ENCODE assay signal across 17 cellular contexts in genomic region chr1:160360227-160360695, GRCh38. TPM values are rescaled to one million over a fixed set of nuclear protein-coding genes. Genes with fewer than 3 reads are reported as not detected.
DNase-seq lines count a peak whose midpoint lies in the region; ATAC-seq and TF ChIP-seq lines count a peak whose summit lies in the region.
"Had no signal": no experiment of that assay in that cellular context is flagged by ENCODE, and none has a peak within 500 bp of the region (broad histone marks: within the 10 kb centered on the region; RNA-seq: fewer than 3 reads in every experiment).

No MANE protein-coding gene starts in this region.

- no peak for TF ChIP-seq CTCF in cardiac muscle cell (IDR thresholded peaks at IDR 0.05; ENCODE audit: low read depth, low read length)
- TF ChIP-seq CTCF in WERI-Rb-1 (IDR thresholded peaks at IDR 0.05; ENCODE audit: low read depth, low read length) = no peak
- TF ChIP-seq CTCF in glutamatergic neuron (IDR thresholded peaks at IDR 0.05; ENCODE audit: partially characterized antibody, unreplicated experiment) = no peak
- no peak for TF ChIP-seq CTCF in mammary epithelial cell (conservative IDR thresholded peaks at IDR 0.05 in 1 of 2, IDR thresholded peaks at IDR 0.05 in 1 of 2; ENCODE audit: extremely low read depth in 1 of 2, insufficient read depth in 1 of 2, low read depth in 1 of 2, low read length in 2 of 2)

- no peaks in the 10 kb centered on the region for H3K9me3 ChIP-seq in cardiac muscle cell (ENCODE audit: low read depth)
- no peaks in the 10 kb centered on the region for H3K9me3 ChIP-seq in WERI-Rb-1 (ENCODE audit: severe bottlenecking)
- H3K9me3 ChIP-seq in mammary epithelial cell (replicated peaks; ENCODE audit: insufficient read depth, low read length) = no peaks in the 10 kb centered on the region
- H3K9me3 ChIP-seq: BE2C had no signal

- peaks cover 41% of the 10 kb centered on the region for H3K27me3 Mint-ChIP-seq in glutamatergic neuron (ENCODE audit: unreplicated experiment)
- H3K27me3 Mint-ChIP-seq: CD4-positive, alpha-beta memory T cell had no signal

- H3K36me3 Mint-ChIP-seq in glutamatergic neuron (ENCODE audit: unreplicated experiment) = peaks cover 14% of the 10 kb centered on the region
- H3K36me3 Mint-ChIP-seq in stimulated activated effector memory CD8-positive, alpha-beta T cell treated with anti-CD3 and anti-CD28 coated beads, Interleukin-12 subunit alpha, Interleukin-12 subunit beta, amount 100 ng/mL, for 72 hours = peaks cover 47% of the 10 kb centered on the region

- intact Hi-C loops in left ventricle myocardium superior (cut with micrococcal nuclease) (no loop called here), mammary epithelial cell (cut with micrococcal nuclease) (no loop called here)

- peaks cover 79% of the 10 kb centered on the region for H3K4me1 Mint-ChIP-seq in glutamatergic neuron (ENCODE audit: low read depth, unreplicated experiment)
- H3K4me1 Mint-ChIP-seq in stimulated activated effector memory CD8-positive, alpha-beta T cell treated with anti-CD3 and anti-CD28 coated beads, Interleukin-12 subunit alpha, Interleukin-12 subunit beta, amount 100 ng/mL, for 72 hours = peaks cover 13% of the 10 kb centered on the region

- no peaks in the 10 kb centered on the region for H4K20me1 ChIP-seq in mammary epithelial cell (ENCODE audit: insufficient read depth, low read length)

- H3K79me2 ChIP-seq in mammary epithelial cell (ENCODE audit: insufficient read depth, low read length) = no peaks in the 10 kb centered on the region

- H3K27me3 ChIP-seq in cardiac muscle cell (no peaks in the 10 kb centered on the region), WERI-Rb-1 (ENCODE audit: insufficient read depth, low read depth, severe bottlenecking) (no peaks in the 10 kb centered on the region), mammary epithelial cell (ENCODE audit: insufficient read depth, low read length) (no peaks in the 10 kb centered on the region)
- H3K27me3 ChIP-seq: BE2C had no signal

- no peak for DNase-seq in cardiac muscle cell (ENCODE audit: low read depth in 1 of 2, low spot score in 1 of 2)
- no peak for DNase-seq in left ventricle myocardium superior
- DNase-seq in WERI-Rb-1 = no peak
- DNase-seq in glutamatergic neuron = no peak
- no peak for DNase-seq in stimulated activated effector memory CD8-positive, alpha-beta T cell treated with anti-CD3 and anti-CD28 coated beads, Interleukin-12 subunit alpha, Interleukin-12 subunit beta, amount 100 ng/mL, for 72 hours (ENCODE audit: low spot score in 2 of 2)
- no peak for DNase-seq in SKM-1 treated with dmso at 0.1 percent for 144 hours (lab: John Stamatoyannopoulos, UW; ENCODE audit: unreplicated experiment)
- no peak for DNase-seq in mammary epithelial cell
- DNase-seq in NCI-H1105 (lab: John Stamatoyannopoulos, UW) = no peak
- DNase-seq: BE2C; CD4-positive, alpha-beta memory T cell; DMS53; KG1; NCI-H1436; NCI-H1930; NCI-H2171 treated with DMSO at 0.1 percent for 48 hours; NCI-H526 treated with DMSO at 0.1 percent for 48 hours had no signal

- H3K4me3 Mint-ChIP-seq in glutamatergic neuron (ENCODE audit: unreplicated experiment) = peak overlapping the region; percentile 97
- no peak overlapping the region for H3K4me3 Mint-ChIP-seq in stimulated activated effector memory CD8-positive, alpha-beta T cell treated with anti-CD3 and anti-CD28 coated beads, Interleukin-12 subunit alpha, Interleukin-12 subunit beta, amount 100 ng/mL, for 72 hours
- H3K4me3 Mint-ChIP-seq: CD4-positive, alpha-beta memory T cell had no signal

- in situ Hi-C loops in mammary epithelial cell (cut with MboI; ENCODE audit: low sequenced_read_pairs in 2 of 2) = no loop called here

- H3K9me3 Mint-ChIP-seq in glutamatergic neuron (ENCODE audit: unreplicated experiment) = peaks cover 50% of the 10 kb centered on the region
- H3K9me3 Mint-ChIP-seq in stimulated activated effector memory CD8-positive, alpha-beta T cell treated with anti-CD3 and anti-CD28 coated beads, Interleukin-12 subunit alpha, Interleukin-12 subunit beta, amount 100 ng/mL, for 72 hours = no peaks in the 10 kb centered on the region
- H3K9me3 Mint-ChIP-seq: CD4-positive, alpha-beta memory T cell had no signal

- no peak overlapping the region for H3K4me2 ChIP-seq in mammary epithelial cell (ENCODE audit: insufficient read depth, low read depth, low read length)

- H3K27ac ChIP-seq in cardiac muscle cell (peak overlapping the region; percentile 43), WERI-Rb-1 (peak overlapping the region; percentile 99), mammary epithelial cell (ENCODE audit: insufficient read depth, low read depth, low read length) (no peak overlapping the region)

- no peak overlapping the region for H3K4me3 ChIP-seq in cardiac muscle cell
- H3K4me3 ChIP-seq in WERI-Rb-1 (ENCODE audit: low read depth, low read length) = no peak overlapping the region
- no peak overlapping the region for H3K4me3 ChIP-seq in mammary epithelial cell (replicated peaks in 1 of 3; ENCODE audit: insufficient read depth in 1 of 3, low read depth in 2 of 3, low read length in 3 of 3)

- peaks cover 16% of the 10 kb centered on the region for H3K4me1 ChIP-seq in cardiac muscle cell (ENCODE audit: low read depth)
- no peaks in the 10 kb centered on the region for H3K4me1 ChIP-seq in mammary epithelial cell (ENCODE audit: insufficient read depth, low read length)
- H3K4me1 ChIP-seq: BE2C had no signal

- CTCF ChIA-PET in mammary epithelial cell (lab: Charles Lee; ENCODE audit: low non-redundant PET) = no interaction called here

- no peak overlapping the region for H3K9ac ChIP-seq in mammary epithelial cell (ENCODE audit: insufficient read depth, low read length)

- dilution Hi-C loops in mammary epithelial cell (cut with HindIII; ENCODE audit: low sequenced_read_pairs) = no loop called here

- H2AFZ ChIP-seq in mammary epithelial cell (ENCODE audit: low read depth, low read length) = no peak overlapping the region

- WGBS in mammary epithelial cell (ENCODE audit: low coverage, missing lambda C conversion rate) = 86% methylated on average over 6 of the region's 8 CpGs

- no TSS peak for BruUV-seq in mammary epithelial cell (replicated peaks; lab: Mats Ljungman, UMichigan)

- peak overlapping the region; percentile 100 for H3K27ac Mint-ChIP-seq in glutamatergic neuron (ENCODE audit: unreplicated experiment)
- peak overlapping the region; percentile 3 for H3K27ac Mint-ChIP-seq in stimulated activated effector memory CD8-positive, alpha-beta T cell treated with anti-CD3 and anti-CD28 coated beads, Interleukin-12 subunit alpha, Interleukin-12 subunit beta, amount 100 ng/mL, for 72 hours

- peaks cover 16% of the 10 kb centered on the region for H3K36me3 ChIP-seq in cardiac muscle cell
- peaks cover 57% of the 10 kb centered on the region for H3K36me3 ChIP-seq in WERI-Rb-1
- peaks cover 7% of the 10 kb centered on the region for H3K36me3 ChIP-seq in mammary epithelial cell (ENCODE audit: insufficient read depth, low read length)

- ATAC-seq in left ventricle myocardium superior = no peak
- ATAC-seq in stimulated activated effector memory CD8-positive, alpha-beta T cell treated with anti-CD3 and anti-CD28 coated beads, Interleukin-12 subunit alpha, Interleukin-12 subunit beta, amount 100 ng/mL, for 72 hours = no peak
- ATAC-seq: Right ventricle myocardium inferior had no signal

RNA-seq across cellular contexts. Expression of gene NHLH1, which starts 6.6 kb away (rescaled TPM):
- 0.11 and 0.12 TPM in 2 replicates for total RNA-seq in cardiac muscle cell
- polyA plus RNA-seq in cardiac muscle cell = 1.6 TPM in 1 of 2 replicates, not detected in the other
- total RNA-seq in left ventricle myocardium superior = not detected
- total RNA-seq in glutamatergic neuron (ENCODE audit: unreplicated experiment) = 1,198 TPM
- not detected for total RNA-seq in mammary epithelial cell
- polyA plus RNA-seq in mammary epithelial cell = 0.10 TPM
- polyA minus RNA-seq in mammary epithelial cell = 1.2 TPM
- total RNA-seq: Right ventricle myocardium inferior had no signal
- polyA plus RNA-seq: CD4-positive, alpha-beta memory T cell had no signal

RNA-seq across cellular contexts. Expression of gene NCSTN, which starts 17.1 kb away (rescaled TPM):
- total RNA-seq in cardiac muscle cell (55.4 and 65.8 TPM in 2 replicates), left ventricle myocardium superior (60.7 TPM), glutamatergic neuron (ENCODE audit: unreplicated experiment) (121 TPM), mammary epithelial cell (100 to 1,000 TPM in 1 of 2 donors, 10 to 100 TPM in 1; 85.0 to 102 TPM)
- polyA plus RNA-seq in cardiac muscle cell (97.8 and 113 TPM in 2 replicates), mammary epithelial cell (145 TPM)
- 95.9 TPM for polyA minus RNA-seq in mammary epithelial cell

RNA-seq across cellular contexts. Expression of gene COPA, which starts 17.2 kb away (rescaled TPM):
- total RNA-seq in cardiac muscle cell (115 and 129 TPM in 2 replicates), left ventricle myocardium superior (93.0 TPM), glutamatergic neuron (ENCODE audit: unreplicated experiment) (263 TPM), mammary epithelial cell (100 to 1,000 TPM; 155 to 173 TPM)
- polyA plus RNA-seq in cardiac muscle cell (139 and 157 TPM in 2 replicates), mammary epithelial cell (120 TPM)
- polyA minus RNA-seq in mammary epithelial cell = 348 TPM

RNA-seq across cellular contexts. Expression of gene VANGL2, which starts 40.1 kb away (rescaled TPM):
- total RNA-seq in cardiac muscle cell (14.1 and 24.6 TPM in 2 replicates), left ventricle myocardium superior (2.6 TPM), glutamatergic neuron (ENCODE audit: unreplicated experiment) (79.4 TPM), mammary epithelial cell (10 to 100 TPM in 1 of 2 donors, 1 to 10 TPM in 1; 8.7 to 10.3 TPM)
- polyA plus RNA-seq in cardiac muscle cell (15.2 and 22.0 TPM in 2 replicates), mammary epithelial cell (7.4 TPM)
- polyA minus RNA-seq in mammary epithelial cell = 6.4 TPM
- total RNA-seq: CD4-positive, alpha-beta memory T cell had no signal
- polyA plus RNA-seq: CD4-positive, alpha-beta memory T cell had no signal

Comparison
In these comparisons a context has a peak if more than half of its experiments do, and no peak if none do; other contexts are left out.
1. RNA of gene NHLH1, which starts 6.6 kb away (total RNA-seq): 1,198 TPM in glutamatergic neuron (single experiment); 0.11 to 0.12 TPM in cardiac muscle cell, not detected in mammary epithelial cell and not detected in left ventricle myocardium superior (single experiment); every median in the first group is over 1,000 times any median in the second.